Comparison of ENCODE assay signal across 8 cellular contexts in genomic region chr1:167455786-167456446, GRCh38.
DNase-seq lines count a peak whose midpoint lies in the region; ATAC-seq and TF ChIP-seq lines count a peak whose summit lies in the region.

No MANE protein-coding gene starts in this region.

- H3K4me2 ChIP-seq in skeletal muscle satellite cell (ENCODE audit: low read length), result peak overlapping the region; percentile 100

- H3K4me1 ChIP-seq in iPS-15b (ENCODE audit: control insufficient read depth, insufficient read depth, low read length) (peaks cover 12% of the 10 kb centered on the region), skeletal muscle satellite cell (ENCODE audit: control insufficient read depth, insufficient read depth, low read length) (peaks cover 4% of the 10 kb centered on the region)

- no peak overlapping the region for H3K9ac ChIP-seq in iPS-15b (ENCODE audit: low read depth, low read length)
- H3K9ac ChIP-seq in skeletal muscle satellite cell (ENCODE audit: low read depth, low read length), result peak overlapping the region; percentile 88

- H3K27me3 ChIP-seq in MG63, result no peaks in the 10 kb centered on the region
- peaks cover 32% of the 10 kb centered on the region for H3K27me3 ChIP-seq in iPS-15b (ENCODE audit: control insufficient read depth, insufficient read depth, low read length)
- H3K27me3 ChIP-seq in skeletal muscle satellite cell (ENCODE audit: control insufficient read depth, insufficient read depth, low read length), result peaks cover 21% of the 10 kb centered on the region

- H3K36me3 ChIP-seq in MG63 (no peaks in the 10 kb centered on the region), iPS-15b (ENCODE audit: control insufficient read depth, insufficient read depth, low read length) (no peaks in the 10 kb centered on the region), skeletal muscle satellite cell (ENCODE audit: insufficient read depth, low read length) (no peaks in the 10 kb centered on the region)

- no peaks in the 10 kb centered on the region for H3K9me3 ChIP-seq in MG63
- no peaks in the 10 kb centered on the region for H3K9me3 ChIP-seq in iPS-15b (ENCODE audit: control insufficient read depth, insufficient read depth, low read length)
- H3K9me3 ChIP-seq in skeletal muscle satellite cell (replicated peaks; ENCODE audit: low read length), result no peaks in the 10 kb centered on the region

- H3K4me3 ChIP-seq in GM12865 (ENCODE audit: low read depth, low read length), result peak overlapping the region; percentile 76
- peak overlapping the region; percentile 63 for H3K4me3 ChIP-seq in MG63
- peak overlapping the region; percentile 57 for H3K4me3 ChIP-seq in astrocyte of the spinal cord (ENCODE audit: low read depth, low read length)
- H3K4me3 ChIP-seq in iPS-15b (ENCODE audit: low read depth, low read length), result peak overlapping the region; percentile 67
- peak overlapping the region; percentile 91 for H3K4me3 ChIP-seq in skeletal muscle satellite cell (ENCODE audit: low read length)

- DNase-seq in GM12865 (ENCODE audit: low read depth), result peak; percentile 69
- DNase-seq in MG63, result peak; percentile 15
- DNase-seq in astrocyte of the spinal cord (ENCODE audit: low read depth, low spot score), result no peak
- no peak for DNase-seq in 8988T
- no peak for DNase-seq in DMS153 treated with DMSO at 0.1 percent for 48 hours (lab: John Stamatoyannopoulos, UW; ENCODE audit: unreplicated experiment)

- TF ChIP-seq CTCF in GM12865 (IDR thresholded peaks at IDR 0.05; ENCODE audit: insufficient read depth, low read depth, low read length, missing control alignments) (no peak), astrocyte of the spinal cord (IDR thresholded peaks at IDR 0.05; ENCODE audit: low read depth, low read length) (no peak)

- ATAC-seq in GM21619 (IDR thresholded peaks at IDR 0.05; ENCODE audit: unreplicated experiment), result peak; percentile 34

- in situ Hi-C loops in astrocyte of the spinal cord (cut with HindIII; ENCODE audit: low sequenced_read_pairs), result no loop called here

Comparison
In these comparisons a context has a peak if more than half of its experiments do, and no peak if none do; other contexts are left out.
1. DNase-seq: peak in GM12865 (single experiment) and MG63 (single experiment); none in astrocyte of the spinal cord (single experiment), 8988T (single experiment) and DMS153 treated with DMSO at 0.1 percent for 48 hours (single experiment).
2. Peak in every context shown above with its lines, with median percentiles within 50 percentile points of each other: H3K4me3 ChIP-seq.